ENCODE assay signal across 1 cellular context in genomic region chr3:161508852-161509477, GRCh38.
TF ChIP-seq lines count a peak whose summit lies in the region.

No MANE protein-coding gene starts in this region.

TF ChIP-seq in H1, 55 proteins besides CTCF, POLR2A, EP300 and RAD21 (continued from another document):
- no peak for TF ChIP-seq EZH2 (IDR thresholded peaks at IDR 0.05; ENCODE audit: low read depth, low read length, severe bottlenecking)
- TF ChIP-seq TCF12 (IDR thresholded peaks at IDR 0.05; ENCODE audit: low read depth, low read length), result no peak
- no peak for TF ChIP-seq SAP30 (IDR thresholded peaks at IDR 0.05; ENCODE audit: insufficient read depth, insufficient replicate concordance, low read length)
- TF ChIP-seq SUZ12 (IDR thresholded peaks at IDR 0.05; ENCODE audit: low read length), result no peak
- no peak for TF ChIP-seq CBX5 (IDR thresholded peaks at IDR 0.05; ENCODE audit: low read depth, low read length)
- TF ChIP-seq HDAC6 (IDR thresholded peaks at IDR 0.05; ENCODE audit: low read depth, low read length), result no peak
TF ChIP-seq in H1: peak in this region for 0.
